In genomic region chr16:86308514-86308913, GRCh38 we compare ENCODE assay signal across 31 cellular contexts.
"Had no signal": no experiment of that assay in that cellular context is flagged by ENCODE, and none has a peak within 500 bp of the region (broad histone marks: within the 10 kb centered on the region; RNA-seq: fewer than 3 reads in every experiment).

No MANE protein-coding gene starts in this region.

- H3K36me3 Mint-ChIP-seq: activated CD8-positive, alpha-beta memory T cell treated with anti-CD3 and anti-CD28 coated beads, Interleukin-2, amount 10 ng/mL, durations not matched to agents 7 days and 5 days; activated naive CD4-positive, alpha-beta T cell treated with anti-CD3 and anti-CD28 coated beads, Interleukin-2, amount 10 ng/mL, durations not matched to agents 7 days and 5 days; activated naive CD8-positive, alpha-beta T cell; brain had no signal

- H3K9me3 Mint-ChIP-seq: activated CD4-positive, alpha-beta memory T cell treated with anti-CD3 and anti-CD28 coated beads, Interleukin-2, amount 10 ng/mL, durations not matched to agents 7 days and 5 days; activated naive CD4-positive, alpha-beta T cell treated with anti-CD3 and anti-CD28 coated beads, Interleukin-2, amount 10 ng/mL, durations not matched to agents 7 days and 5 days; activated naive CD8-positive, alpha-beta T cell treated with anti-CD3 and anti-CD28 coated beads, Interleukin-2, amount 50 U/mL, for 24 hours; activated T-cell treated with anti-CD3 and anti-CD28 coated beads, Interleukin-2, amount 50 U/mL, for 24 hours; activated T-helper 2 cell treated with anti-CD3 and anti-CD28 coated beads, Interferon-gamma antibody, Interleukin-2, Interleukin-4, amounts not matched to agents 10 μg/mL and 5 μg/mL and 100 μg/mL, durations not matched to agents 14 hours and 24 hours and 36 hours had no signal

- H3K27ac ChIP-seq: WERI-Rb-1 had no signal

- H3K27ac Mint-ChIP-seq: activated CD4-positive, alpha-beta memory T cell treated with anti-CD3 and anti-CD28 coated beads, Interleukin-2, amount 10 ng/mL, durations not matched to agents 7 days and 5 days; activated CD8-positive, alpha-beta memory T cell treated with anti-CD3 and anti-CD28 coated beads, Interleukin-2, amount 10 ng/mL, durations not matched to agents 7 days and 5 days; activated naive CD4-positive, alpha-beta T cell treated with anti-CD3 and anti-CD28 coated beads, Interleukin-2, amount 10 ng/mL, durations not matched to agents 7 days and 5 days; activated naive CD8-positive, alpha-beta T cell; activated naive CD8-positive, alpha-beta T cell treated with anti-CD3 and anti-CD28 coated beads, Interleukin-2, amount 50 U/mL, for 24 hours; activated T-cell treated with anti-CD3 and anti-CD28 coated beads, Interleukin-2, amount 50 U/mL, for 24 hours; activated T-helper 2 cell treated with anti-CD3 and anti-CD28 coated beads, Interferon-gamma antibody, Interleukin-2, Interleukin-4, amounts not matched to agents 10 μg/mL and 5 μg/mL and 100 μg/mL, durations not matched to agents 14 hours and 24 hours and 36 hours; brain had no signal

- ATAC-seq: activated CD8-positive, alpha-beta memory T cell treated with anti-CD3 and anti-CD28 coated beads, Interleukin-2, amount 10 ng/mL, durations not matched to agents 7 days and 5 days; activated naive CD8-positive, alpha-beta T cell treated with anti-CD3 and anti-CD28 coated beads, Interleukin-2, amount 50 U/mL, for 24 hours; Panc1 had no signal

- H3K4me1 Mint-ChIP-seq: activated CD4-positive, alpha-beta memory T cell treated with anti-CD3 and anti-CD28 coated beads, Interleukin-2, amount 10 ng/mL, durations not matched to agents 7 days and 5 days; activated CD8-positive, alpha-beta memory T cell treated with anti-CD3 and anti-CD28 coated beads, Interleukin-2, amount 10 ng/mL, durations not matched to agents 7 days and 5 days; activated naive CD4-positive, alpha-beta T cell treated with anti-CD3 and anti-CD28 coated beads, Interleukin-2, amount 10 ng/mL, durations not matched to agents 7 days and 5 days; activated naive CD8-positive, alpha-beta T cell treated with anti-CD3 and anti-CD28 coated beads, Interleukin-2, amount 50 U/mL, for 24 hours; brain had no signal

- H3K9me3 ChIP-seq: MG63 had no signal

- H3K4me3 ChIP-seq: MG63 had no signal

- H3K27me3 Mint-ChIP-seq: activated CD4-positive, alpha-beta memory T cell treated with anti-CD3 and anti-CD28 coated beads, Interleukin-2, amount 10 ng/mL, durations not matched to agents 7 days and 5 days; activated naive CD4-positive, alpha-beta T cell treated with anti-CD3 and anti-CD28 coated beads, Interleukin-2, amount 10 ng/mL, durations not matched to agents 7 days and 5 days had no signal

- DNase-seq: activated CD4-positive, alpha-beta memory T cell treated with anti-CD3 and anti-CD28 coated beads, Interleukin-2, amount 10 ng/mL, durations not matched to agents 7 days and 5 days; activated CD4-positive, alpha-beta T cell treated with anti-CD3 and anti-CD28 coated beads for 1 hour; activated CD4-positive, alpha-beta T cell treated with anti-CD3 and anti-CD28 coated beads for 48 hours; activated CD4-positive, CD25-positive, alpha-beta regulatory T cell; activated CD8-positive, alpha-beta memory T cell treated with anti-CD3 and anti-CD28 coated beads for 24 hours; activated CD8-positive, alpha-beta memory T cell treated with anti-CD3 and anti-CD28 coated beads, Interleukin-2, amount 10 ng/mL, durations not matched to agents 7 days and 5 days; activated naive CD4-positive, alpha-beta T cell treated with anti-CD3 and anti-CD28 coated beads, Interleukin-2, amount 10 ng/mL, durations not matched to agents 7 days and 5 days; activated naive CD8-positive, alpha-beta T cell treated with anti-CD3 and anti-CD28 coated beads, Interleukin-2, amount 50 U/mL, for 24 hours; activated T-cell treated with anti-CD3 and anti-CD28 coated beads, Interleukin-2, amount 50 U/mL, for 24 hours; anterior cingulate cortex; central memory CD4-positive, alpha-beta T cell; Kasumi-1; KG1; MG63; NCI-H1048; NCI-H1105 treated with DMSO at 0.1 percent for 48 hours; NCI-H1436; NCI-H1694; NCI-H1930; NCI-H2081 treated with DMSO at 0.1 percent for 48 hours; NCI-H345; NCI-H524 treated with DMSO at 0.1 percent for 48 hours; SW 1271; T-helper 1 cell; T-helper 2 cell; T-helper 9 cell; WERI-Rb-1 had no signal

- H3K27me3 ChIP-seq: MG63 had no signal

- H3K4me3 Mint-ChIP-seq: activated CD4-positive, alpha-beta memory T cell treated with anti-CD3 and anti-CD28 coated beads, Interleukin-2, amount 10 ng/mL, durations not matched to agents 7 days and 5 days; activated CD8-positive, alpha-beta memory T cell treated with anti-CD3 and anti-CD28 coated beads, Interleukin-2, amount 10 ng/mL, durations not matched to agents 7 days and 5 days; activated naive CD4-positive, alpha-beta T cell treated with anti-CD3 and anti-CD28 coated beads, Interleukin-2, amount 10 ng/mL, durations not matched to agents 7 days and 5 days; activated naive CD8-positive, alpha-beta T cell; activated naive CD8-positive, alpha-beta T cell treated with anti-CD3 and anti-CD28 coated beads, Interleukin-2, amount 50 U/mL, for 24 hours; activated T-cell treated with anti-CD3 and anti-CD28 coated beads, Interleukin-2, amount 50 U/mL, for 24 hours; brain had no signal

- H3K36me3 ChIP-seq: MG63, WERI-Rb-1 had no signal
